ENCODE assay signal across 21 cellular contexts in genomic region chr7:143221737-143222136, GRCh38. TPM values are rescaled to one million over a fixed set of nuclear protein-coding genes. Genes with fewer than 3 reads are reported as not detected.
DNase-seq lines count a peak whose midpoint lies in the region; ATAC-seq and TF ChIP-seq lines count a peak whose summit lies in the region.
"Had no signal": no experiment of that assay in that cellular context is flagged by ENCODE, and none has a peak within 500 bp of the region (broad histone marks: within the 10 kb centered on the region; RNA-seq: fewer than 3 reads in every experiment).

TSS of gene TAS2R40 (plus strand) at chr7:143222037. CDS start at chr7:143222079, 42 bp downstream.

- H3K27ac Mint-ChIP-seq in CD14-positive monocyte, result peak within 1 kb of the TSS; percentile 85 to 95 (median 92)
- no peak within 1 kb of the TSS for H3K27ac Mint-ChIP-seq in activated naive CD8-positive, alpha-beta T cell treated with anti-CD3 and anti-CD28 coated beads for 36 hours
- H3K27ac Mint-ChIP-seq: CD4-positive, alpha-beta memory T cell had no signal

- intact Hi-C loops in CD14-positive monocyte (cut with micrococcal nuclease), result no loop called here
- intact Hi-C loops in dorsolateral prefrontal cortex (cut with DNase I), result no loop called here
- intact Hi-C loops in spleen (cut with DNase I; ENCODE audit: low total_unique reads), result no loop called here
- intact Hi-C loops in left ventricle myocardium inferior (cut with micrococcal nuclease), result no loop called here

- H3K4me1 Mint-ChIP-seq in CD14-positive monocyte, result peaks cover 57% of the 10 kb centered on the region
- H3K4me1 Mint-ChIP-seq in activated naive CD8-positive, alpha-beta T cell treated with anti-CD3 and anti-CD28 coated beads for 36 hours, result no peaks in the 10 kb centered on the region
- H3K4me1 Mint-ChIP-seq: CD4-positive, alpha-beta memory T cell; H9; IgD-negative memory B cell had no signal

- DNase-seq in CD14-positive monocyte (ENCODE audit: low spot score) (no peak), dorsolateral prefrontal cortex (no peak), spleen (no peak), upper lobe of left lung (no peak), left ventricle myocardium inferior (no peak)
- DNase-seq in activated naive CD8-positive, alpha-beta T cell treated with anti-CD3 and anti-CD28 coated beads for 36 hours, result no peak
- DNase-seq: AML-193; CD4-positive, alpha-beta memory T cell; DMS153; DMS79 treated with DMSO at 0.1 percent for 48 hours; GF-D8; H9; KG1 had no signal

- H3K4me3 Mint-ChIP-seq in CD14-positive monocyte, result peak within 1 kb of the TSS; percentile 26 to 69
- no peak within 1 kb of the TSS for H3K4me3 Mint-ChIP-seq in activated naive CD8-positive, alpha-beta T cell treated with anti-CD3 and anti-CD28 coated beads for 36 hours
- H3K4me3 Mint-ChIP-seq: CD4-positive, alpha-beta memory T cell; H9; IgD-negative memory B cell had no signal

- H3K9me3 ChIP-seq in spleen (no peaks in the 10 kb centered on the region), upper lobe of left lung (no peaks in the 10 kb centered on the region), left ventricle myocardium inferior (replicated peaks) (no peaks in the 10 kb centered on the region)
- H3K9me3 ChIP-seq: A549 had no signal

- peak within 1 kb of the TSS in 40 of 59 donors; percentile 4 to 74 (median 48) for H3K27ac ChIP-seq in dorsolateral prefrontal cortex
- peak within 1 kb of the TSS in 7 of 8 donors; percentile 73 to 94 (median 84) for H3K27ac ChIP-seq in spleen
- peak within 1 kb of the TSS; percentile 55 to 81 (median 67) for H3K27ac ChIP-seq in upper lobe of left lung
- H3K27ac ChIP-seq in left ventricle myocardium inferior (replicated peaks), result no peak within 1 kb of the TSS
- H3K27ac ChIP-seq: 22Rv1, A549, C4-2B had no signal

- ATAC-seq in upper lobe of left lung (ENCODE audit: low FRiP score in 2 of 2) (no peak), HG03135 (IDR thresholded peaks at IDR 0.05; ENCODE audit: unreplicated experiment) (no peak)
- ATAC-seq: A549, HepG2 had no signal

- 83 to 93% (median 90%) methylated on average over 3 of the region's 3 CpGs for WGBS in spleen, 5 donors
- 85 to 88% methylated on average over 3 of the region's 3 CpGs for WGBS in upper lobe of left lung, 2 donors

- H3K4me1 ChIP-seq in spleen (peaks cover 0 to 11% (median 0%) of the 10 kb centered on the region in 6 donors), upper lobe of left lung (no peaks in the 10 kb centered on the region), left ventricle myocardium inferior (no peaks in the 10 kb centered on the region)
- H3K4me1 ChIP-seq: A549 had no signal

- no peak for TF ChIP-seq POLR2A in spleen (IDR thresholded peaks at IDR 0.05)
- no peak for TF ChIP-seq POLR2A in upper lobe of left lung (IDR thresholded peaks at IDR 0.05)

- no peak for TF ChIP-seq CTCF in CD14-positive monocyte (IDR thresholded peaks at IDR 0.05)
- no peak for TF ChIP-seq CTCF in dorsolateral prefrontal cortex (IDR thresholded peaks at IDR 0.05 in 54 of 56, conservative IDR thresholded peaks at IDR 0.05 in 2 of 56; ENCODE audit: low read depth in 1 of 56, partially characterized antibody in 56 of 56)
- no peak for TF ChIP-seq CTCF in spleen (IDR thresholded peaks at IDR 0.05 in 8 of 11, conservative IDR thresholded peaks at IDR 0.05 in 3 of 11)
- no peak for TF ChIP-seq CTCF in upper lobe of left lung (IDR thresholded peaks at IDR 0.05)
- TF ChIP-seq CTCF in left ventricle myocardium inferior (IDR thresholded peaks at IDR 0.05; ENCODE audit: borderline replicate concordance), result no peak

- H3K36me3 Mint-ChIP-seq in CD14-positive monocyte, result peaks cover 0 to 9% of the 10 kb centered on the region in 2 donors
- H3K36me3 Mint-ChIP-seq in activated naive CD8-positive, alpha-beta T cell treated with anti-CD3 and anti-CD28 coated beads for 36 hours, result no peaks in the 10 kb centered on the region
- H3K36me3 Mint-ChIP-seq: CD4-positive, alpha-beta memory T cell; IgD-negative memory B cell had no signal

- H3K27me3 Mint-ChIP-seq in CD14-positive monocyte (ENCODE audit: low read depth in 3 of 3), result peaks cover 0 to 7% (median 6%) of the 10 kb centered on the region in 3 donors
- H3K27me3 Mint-ChIP-seq in activated naive CD8-positive, alpha-beta T cell treated with anti-CD3 and anti-CD28 coated beads for 36 hours, result peaks cover 8% of the 10 kb centered on the region

- TF ChIP-seq EP300 in upper lobe of left lung (IDR thresholded peaks at IDR 0.05), result no peak

- no peaks in the 10 kb centered on the region for H3K36me3 ChIP-seq in spleen
- H3K36me3 ChIP-seq in upper lobe of left lung, result no peaks in the 10 kb centered on the region
- no peaks in the 10 kb centered on the region for H3K36me3 ChIP-seq in left ventricle myocardium inferior

- H3K4me3 ChIP-seq in dorsolateral prefrontal cortex (no peak within 1 kb of the TSS), spleen (peak within 1 kb of the TSS in 1 of 8 donors; percentile 12), upper lobe of left lung (no peak within 1 kb of the TSS), left ventricle myocardium inferior (no peak within 1 kb of the TSS)
- H3K4me3 ChIP-seq: A549 had no signal

- peaks cover 0 to 3% (median 0%) of the 10 kb centered on the region in 7 donors for H3K9me3 Mint-ChIP-seq in CD14-positive monocyte
- H3K9me3 Mint-ChIP-seq in activated naive CD8-positive, alpha-beta T cell treated with anti-CD3 and anti-CD28 coated beads for 36 hours, result no peaks in the 10 kb centered on the region
- H3K9me3 Mint-ChIP-seq: CD4-positive, alpha-beta memory T cell; H9; IgD-negative memory B cell had no signal

- H3K27me3 ChIP-seq in dorsolateral prefrontal cortex, result no peaks in the 10 kb centered on the region
- peaks cover 0 to 5% (median 0%) of the 10 kb centered on the region in 7 donors for H3K27me3 ChIP-seq in spleen (replicated peaks in 1 of 7)
- H3K27me3 ChIP-seq in upper lobe of left lung, result no peaks in the 10 kb centered on the region
- peaks cover 16% of the 10 kb centered on the region for H3K27me3 ChIP-seq in left ventricle myocardium inferior (ENCODE audit: low read depth)

RNA-seq across cellular contexts. Expression of gene TAS2R40, which starts in this region (rescaled TPM):
- polyA plus RNA-seq in CD14-positive monocyte (under 1 TPM in 1 of 2 donors, not detected in 1; 0.54 TPM), spleen (not detected)
- total RNA-seq in dorsolateral prefrontal cortex (not detected), spleen (not detected), upper lobe of left lung (not detected), left ventricle myocardium inferior (not detected)
- total RNA-seq in activated naive CD8-positive, alpha-beta T cell treated with anti-CD3 and anti-CD28 coated beads for 36 hours, result not detected
- total RNA-seq: CD4-positive, alpha-beta memory T cell; H1; H9; HepG2 had no signal
- polyA plus RNA-seq: A549; BJ; CD4-positive, alpha-beta memory T cell; H1; HepG2; IgD-negative memory B cell had no signal
